38 cellular contexts compared by ENCODE assay signal in genomic region chr3:7781395-7781794, GRCh38.
"Had no signal": no experiment of that assay in that cellular context is flagged by ENCODE, and none has a peak within 500 bp of the region (broad histone marks: within the 10 kb centered on the region; RNA-seq: fewer than 3 reads in every experiment).

No MANE protein-coding gene starts in this region.

- H3K36me3 ChIP-seq: adrenal gland, ascending aorta, brain microvascular endothelial cell, breast epithelium, cardiac muscle cell had no signal

- FAIRE-seq: astrocyte had no signal

- H3K27ac Mint-ChIP-seq: activated naive CD4-positive, alpha-beta T cell treated with anti-CD3 and anti-CD28 coated beads for 36 hours; activated naive CD4-positive, alpha-beta T cell treated with anti-CD3 and anti-CD28 coated beads, Interleukin-2, amount 10 ng/mL, durations not matched to agents 7 days and 5 days; activated naive CD4-positive, alpha-beta T cell treated with anti-CD3 and anti-CD28 coated beads, Interleukin-2, amount 50 U/mL, for 24 hours; activated naive CD4-positive, alpha-beta T cell treated with anti-CD3 and anti-CD28 coated beads, Interleukin-2, amount 50 U/mL, for 72 hours; activated naive CD8-positive, alpha-beta T cell; activated naive CD8-positive, alpha-beta T cell treated with anti-CD3 and anti-CD28 coated beads, Interleukin-2, amount 10 ng/mL, durations not matched to agents 7 days and 5 days; activated T-cell treated with anti-CD3 and anti-CD28 coated beads, Interleukin-2, amount 50 U/mL, for 24 hours; activated T-cell treated with anti-CD3 and anti-CD28 coated beads, Interleukin-2, amount 50 U/mL, for 72 hours; activated T-helper 1 cell treated with anti-CD3 and anti-CD28 coated beads, Interleukin-12 subunit alpha, Interleukin-12 subunit beta, Interleukin-2, Interleukin-4 antibody, amounts not matched to agents 30 ng/mL and 10 ng/mL and 1 ng/mL, durations not matched to agents 14 hours and 24 hours and 36 hours; activated T-helper 17 cell treated with anti-CD3 and anti-CD28 coated beads, Interleukin-2, amount 50 U/mL, for 72 hours; activated T-helper 2 cell treated with anti-CD3 and anti-CD28 coated beads, Interferon-gamma antibody, Interleukin-2, Interleukin-4, amounts not matched to agents 10 μg/mL and 5 μg/mL and 100 μg/mL, durations not matched to agents 14 hours and 24 hours and 36 hours; brain had no signal

- H3K27ac ChIP-seq: adrenal gland, ascending aorta, body of pancreas, brain microvascular endothelial cell, breast epithelium, cardiac muscle cell had no signal

- H3K4me1 Mint-ChIP-seq: activated naive CD4-positive, alpha-beta T cell treated with anti-CD3 and anti-CD28 coated beads, Interleukin-2, amount 10 ng/mL, durations not matched to agents 7 days and 5 days; activated naive CD4-positive, alpha-beta T cell treated with anti-CD3 and anti-CD28 coated beads, Interleukin-2, amount 50 U/mL, for 24 hours; activated naive CD8-positive, alpha-beta T cell treated with anti-CD3 and anti-CD28 coated beads, Interleukin-2, amount 10 ng/mL, durations not matched to agents 7 days and 5 days; activated T-helper 17 cell treated with anti-CD3 and anti-CD28 coated beads, Interleukin-2, amount 50 U/mL, for 72 hours; central memory CD8-positive, alpha-beta T cell had no signal

- H3K27me3 Mint-ChIP-seq: activated naive CD4-positive, alpha-beta T cell treated with anti-CD3 and anti-CD28 coated beads, Interleukin-2, amount 10 ng/mL, durations not matched to agents 7 days and 5 days; activated naive CD4-positive, alpha-beta T cell treated with anti-CD3 and anti-CD28 coated beads, Interleukin-2, amount 50 U/mL, for 24 hours; activated naive CD8-positive, alpha-beta T cell; activated naive CD8-positive, alpha-beta T cell treated with anti-CD3 and anti-CD28 coated beads, Interleukin-2, amount 10 ng/mL, durations not matched to agents 7 days and 5 days; activated T-cell treated with anti-CD3 and anti-CD28 coated beads, Interleukin-2, amount 50 U/mL, for 24 hours; activated T-helper 17 cell treated with anti-CD3 and anti-CD28 coated beads, Interleukin-2, amount 50 U/mL, for 72 hours; central memory CD8-positive, alpha-beta T cell had no signal

- H3K36me3 Mint-ChIP-seq: activated naive CD4-positive, alpha-beta T cell treated with anti-CD3 and anti-CD28 coated beads, Interleukin-2, amount 10 ng/mL, durations not matched to agents 7 days and 5 days; activated naive CD4-positive, alpha-beta T cell treated with anti-CD3 and anti-CD28 coated beads, Interleukin-2, amount 50 U/mL, for 24 hours; activated naive CD4-positive, alpha-beta T cell treated with anti-CD3 and anti-CD28 coated beads, Interleukin-2, amount 50 U/mL, for 72 hours; activated naive CD8-positive, alpha-beta T cell; activated naive CD8-positive, alpha-beta T cell treated with anti-CD3 and anti-CD28 coated beads, Interleukin-2, amount 10 ng/mL, durations not matched to agents 7 days and 5 days; brain had no signal

- H3K9me3 ChIP-seq: adrenal gland, ascending aorta, body of pancreas, breast epithelium had no signal

- DNase-seq: activated effector memory CD4-positive, alpha-beta T cell treated with anti-CD3 and anti-CD28 coated beads, Interleukin-2, amount 50 U/mL, for 16 hours; activated effector memory CD4-positive, alpha-beta T cell treated with Interleukin-2 at 50 U/mL for 16 hours; activated gamma-delta T cell; activated gamma-delta T cell treated with Interleukin-2 at 50 U/mL for 16 hours; activated naive CD4-positive, alpha-beta T cell; activated naive CD4-positive, alpha-beta T cell treated with anti-CD3 and anti-CD28 coated beads for 36 hours; activated naive CD4-positive, alpha-beta T cell treated with anti-CD3 and anti-CD28 coated beads, Interleukin-2, amount 10 ng/mL, durations not matched to agents 7 days and 5 days; activated naive CD4-positive, alpha-beta T cell treated with anti-CD3 and anti-CD28 coated beads, Interleukin-2, amount 50 U/mL, for 16 hours; activated naive CD4-positive, alpha-beta T cell treated with Interleukin-2 at 50 U/mL for 16 hours; activated naive CD8-positive, alpha-beta T cell treated with anti-CD3 and anti-CD28 coated beads, Interleukin-2, amount 10 ng/mL, durations not matched to agents 7 days and 5 days; activated T-cell treated with anti-CD3 and anti-CD28 coated beads for 4 hours; activated T-cell treated with anti-CD3 and anti-CD28 coated beads, Interleukin-2, amount 50 U/mL, for 1 hour; activated T-cell treated with anti-CD3 and anti-CD28 coated beads, Interleukin-2, amount 50 U/mL, for 24 hours; activated T-cell treated with anti-CD3 and anti-CD28 coated beads, Interleukin-2, amount 50 U/mL, for 4 hours; activated T-cell treated with anti-CD3 and anti-CD28 coated beads, Interleukin-2, amount 50 U/mL, for 48 hours; activated T-cell treated with anti-CD3 and anti-CD28 coated beads, Interleukin-2, amount 50 U/mL, for 72 hours; adrenal gland; amniotic stem cell; amygdala; anterior cingulate cortex; aorta; body of pancreas; brain microvascular endothelial cell; caudate nucleus; central memory CD4-positive, alpha-beta T cell; cerebellar nuclear complex had no signal

- ATAC-seq: activated naive CD4-positive, alpha-beta T cell treated with anti-CD3 and anti-CD28 coated beads, Interleukin-2, amount 50 U/mL, for 72 hours; activated T-cell treated with anti-CD3 and anti-CD28 coated beads, Interleukin-2, amount 50 U/mL, for 4 hours; activated T-cell treated with anti-CD3 and anti-CD28 coated beads, Interleukin-2, amount 50 U/mL, for 72 hours; activated T-helper 17 cell treated with anti-CD3 and anti-CD28 coated beads, Interleukin-2, amount 50 U/mL, for 72 hours; body of pancreas had no signal

- H3K27me3 ChIP-seq: adrenal gland, ascending aorta, body of pancreas, brain microvascular endothelial cell, breast epithelium, cardiac muscle cell had no signal

- H3K4me1 ChIP-seq: adrenal gland, ascending aorta, body of pancreas, breast epithelium had no signal

- H3K4me3 Mint-ChIP-seq: activated naive CD4-positive, alpha-beta T cell treated with anti-CD3 and anti-CD28 coated beads for 36 hours; activated naive CD4-positive, alpha-beta T cell treated with anti-CD3 and anti-CD28 coated beads, Interleukin-2, amount 10 ng/mL, durations not matched to agents 7 days and 5 days; activated naive CD4-positive, alpha-beta T cell treated with anti-CD3 and anti-CD28 coated beads, Interleukin-2, amount 50 U/mL, for 24 hours; activated naive CD8-positive, alpha-beta T cell; activated naive CD8-positive, alpha-beta T cell treated with anti-CD3 and anti-CD28 coated beads, Interleukin-2, amount 10 ng/mL, durations not matched to agents 7 days and 5 days; activated T-cell treated with anti-CD3 and anti-CD28 coated beads, Interleukin-2, amount 50 U/mL, for 24 hours; activated T-cell treated with anti-CD3 and anti-CD28 coated beads, Interleukin-2, amount 50 U/mL, for 4 hours; activated T-cell treated with anti-CD3 and anti-CD28 coated beads, Interleukin-2, amount 50 U/mL, for 72 hours; activated T-helper 1 cell treated with anti-CD3 and anti-CD28 coated beads, Interleukin-12 subunit alpha, Interleukin-12 subunit beta, Interleukin-2, Interleukin-4 antibody, amounts not matched to agents 30 ng/mL and 10 ng/mL and 1 ng/mL, durations not matched to agents 14 hours and 24 hours and 36 hours; activated T-helper 17 cell treated with anti-CD3 and anti-CD28 coated beads, Interleukin-2, amount 50 U/mL, for 72 hours; brain; central memory CD8-positive, alpha-beta T cell had no signal

- H3K9me3 Mint-ChIP-seq: activated naive CD4-positive, alpha-beta T cell treated with anti-CD3 and anti-CD28 coated beads, Interleukin-2, amount 50 U/mL, for 24 hours; activated naive CD4-positive, alpha-beta T cell treated with anti-CD3 and anti-CD28 coated beads, Interleukin-2, amount 50 U/mL, for 72 hours; activated T-cell treated with anti-CD3 and anti-CD28 coated beads, Interleukin-2, amount 50 U/mL, for 24 hours; activated T-cell treated with anti-CD3 and anti-CD28 coated beads, Interleukin-2, amount 50 U/mL, for 4 hours; activated T-helper 1 cell treated with anti-CD3 and anti-CD28 coated beads, Interleukin-12 subunit alpha, Interleukin-12 subunit beta, Interleukin-2, Interleukin-4 antibody, amounts not matched to agents 30 ng/mL and 10 ng/mL and 1 ng/mL, durations not matched to agents 14 hours and 24 hours and 36 hours; activated T-helper 17 cell treated with anti-CD3 and anti-CD28 coated beads, Interleukin-2, amount 50 U/mL, for 72 hours; activated T-helper 2 cell treated with anti-CD3 and anti-CD28 coated beads, Interferon-gamma antibody, Interleukin-2, Interleukin-4, amounts not matched to agents 10 μg/mL and 5 μg/mL and 100 μg/mL, durations not matched to agents 14 hours and 24 hours and 36 hours; central memory CD8-positive, alpha-beta T cell had no signal

- H3K4me3 ChIP-seq: adrenal gland, ascending aorta, body of pancreas, breast epithelium, cardiac muscle cell had no signal
